In the genomic region with DNA sequence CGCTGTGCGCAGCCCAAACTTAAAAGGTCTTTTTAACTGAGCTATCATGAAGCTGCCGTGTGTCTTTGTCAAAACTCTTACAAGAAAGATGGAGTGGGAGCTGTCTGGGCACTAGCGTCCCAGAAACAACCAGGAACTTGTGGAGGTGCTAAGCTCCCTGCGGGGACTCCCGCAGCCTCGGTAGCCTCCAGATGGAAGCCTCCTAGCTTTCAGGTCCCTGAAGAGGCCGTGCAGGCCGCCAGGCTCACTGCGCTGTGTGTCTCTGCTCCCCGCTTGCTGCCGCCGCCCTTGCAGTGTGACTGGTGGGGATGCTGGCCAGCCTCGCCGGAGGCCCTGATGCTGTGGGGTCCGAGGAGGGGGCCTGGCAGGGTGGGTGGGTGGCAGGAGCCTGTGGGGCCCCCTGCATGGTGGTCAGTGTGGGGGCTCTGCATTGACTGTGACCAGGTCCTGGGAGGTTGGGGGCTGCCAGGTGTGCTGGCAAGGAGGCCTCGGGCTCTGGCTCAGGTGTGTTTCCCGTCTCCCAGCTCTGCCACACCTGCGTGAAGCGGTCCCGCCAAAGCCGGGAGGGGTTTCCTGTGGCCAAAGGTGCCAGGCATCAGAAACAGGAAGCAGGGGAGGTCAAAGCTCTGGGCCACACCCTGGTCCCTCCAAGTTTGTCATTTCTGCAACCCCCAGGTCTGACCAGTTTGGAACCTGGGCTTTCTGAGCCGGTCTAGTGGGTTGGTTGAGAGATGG, we compare ENCODE assay signal across 8 cellular contexts. TPM values are rescaled to one million over a fixed set of nuclear protein-coding genes. Genes with fewer than 3 reads are reported as not detected.
DNase-seq lines count a peak whose midpoint lies in the region; ATAC-seq, FAIRE-seq and TF ChIP-seq lines count a peak whose summit lies in the region.

No MANE protein-coding gene starts in this region.

- no peaks in the 10 kb centered on the region for H3K9me3 ChIP-seq in SJSA1 (replicated peaks)
- no peaks in the 10 kb centered on the region for H3K9me3 ChIP-seq in neuron (ENCODE audit: low read length)

- H3K4me3 ChIP-seq in SJSA1 (peak overlapping the region; percentile 75), neuron (ENCODE audit: low read length) (peak overlapping the region; percentile 70)

- no peak overlapping the region for H3K27ac ChIP-seq in SJSA1

- peak overlapping the region; percentile 43 for H2AFZ ChIP-seq in neuron (ENCODE audit: low read depth, low read length)

- ATAC-seq in esophagus mucosa (peak; percentile 1), GM18511 (IDR thresholded peaks at IDR 0.05; ENCODE audit: unreplicated experiment) (no peak), GM19328 (IDR thresholded peaks at IDR 0.05; ENCODE audit: unreplicated experiment) (no peak)

- peak; percentile 67 for FAIRE-seq in GM12892 (lab: Jason Lieb, UNC)

- H3K27me3 ChIP-seq in SJSA1 (replicated peaks) (no peaks in the 10 kb centered on the region), neuron (ENCODE audit: insufficient read depth, low read length) (no peaks in the 10 kb centered on the region)

- H3K36me3 ChIP-seq in SJSA1 (peaks cover 26% of the 10 kb centered on the region), neuron (ENCODE audit: insufficient read depth, low read length) (no peaks in the 10 kb centered on the region)

- H3K4me1 ChIP-seq in SJSA1 (replicated peaks): peaks cover 49% of the 10 kb centered on the region
- H3K4me1 ChIP-seq in neuron (ENCODE audit: insufficient read depth, low read length): peaks cover 5% of the 10 kb centered on the region

- no peak for DNase-seq in GM12892 (ENCODE audit: insufficient read length)
- DNase-seq in SJSA1 (ENCODE audit: low read depth in 1 of 2, low spot score in 2 of 2): no peak
- no peak for DNase-seq in activated CD4-positive, CD25-positive, alpha-beta regulatory T cell treated with anti-CD3 and anti-CD28 coated beads, Interleukin-2, amount 50 U/mL, for 72 hours
- DNase-seq in NCI-H187 treated with DMSO at 0.1 percent for 48 hours (lab: John Stamatoyannopoulos, UW): no peak

- TF ChIP-seq POLR2A in GM12892 (IDR thresholded peaks at IDR 0.05; ENCODE audit: low read depth, low read length): no peak

RNA-seq across cellular contexts. Expression of a gene that starts 1.2 kb away (rescaled TPM):
- 23.8 TPM for polyA plus RNA-seq in GM12892 (2012; ENCODE audit: missing spikeins)
- total RNA-seq in SJSA1 (2014; rRNA removed; shearing (Covaris generic)): 27.0 and 29.1 TPM in 2 replicates
- 32.6 TPM for total RNA-seq in esophagus mucosa

RNA-seq across cellular contexts. Expression of a gene that starts 13.9 kb away (rescaled TPM):
- polyA plus RNA-seq in GM12892 (2012; ENCODE audit: missing spikeins): 4.9 TPM
- total RNA-seq in SJSA1 (2014; rRNA removed; shearing (Covaris generic)): 16.1 and 25.1 TPM in 2 replicates
- 13.3 TPM for total RNA-seq in esophagus mucosa

RNA-seq across cellular contexts. Expression of a gene that starts 16.4 kb away (rescaled TPM):
- polyA plus RNA-seq in GM12892 (2012; ENCODE audit: missing spikeins): 0.19 TPM
- total RNA-seq in SJSA1 (2014; rRNA removed; shearing (Covaris generic)): 0.13 and 0.58 TPM in 2 replicates
- total RNA-seq in esophagus mucosa: 0.92 TPM

RNA-seq across cellular contexts. Expression of a gene that starts 57.9 kb away (rescaled TPM):
- polyA plus RNA-seq in GM12892 (2012; ENCODE audit: missing spikeins): 18.1 TPM
- 17.4 and 25.0 TPM in 2 replicates for total RNA-seq in SJSA1 (2014; rRNA removed; shearing (Covaris generic))
- total RNA-seq in esophagus mucosa: 14.8 TPM
